9 cellular contexts compared by ENCODE assay signal in the genomic region with DNA sequence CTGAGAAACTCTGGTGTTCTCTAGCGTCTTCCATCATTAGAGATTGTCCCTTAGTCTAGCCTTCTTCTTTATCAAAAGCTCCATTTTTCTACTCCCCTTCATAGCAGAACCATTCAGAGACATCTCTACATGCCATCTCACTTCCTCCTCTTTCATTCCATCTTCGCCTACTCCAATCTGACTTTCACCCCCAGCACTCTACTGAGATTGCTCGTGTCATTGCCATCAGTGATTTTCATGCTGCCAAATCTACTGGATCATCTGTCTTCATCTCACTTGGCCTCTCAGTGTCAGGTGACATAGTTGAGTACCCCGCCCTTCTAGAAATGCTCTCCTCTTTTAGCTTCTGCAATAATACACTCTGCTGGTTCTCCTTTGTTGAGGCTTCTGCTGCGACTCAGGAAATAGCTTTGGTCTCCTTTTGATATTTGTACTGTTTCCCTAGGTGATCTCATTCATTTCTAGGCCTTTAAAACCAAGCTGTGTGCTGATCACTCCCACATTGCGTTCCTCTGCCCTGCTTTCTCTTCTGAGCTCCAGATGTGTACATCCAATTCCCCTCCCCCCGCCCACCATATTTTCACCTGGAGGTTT.
DNase-seq lines count a peak whose midpoint lies in the region; ATAC-seq and TF ChIP-seq lines count a peak whose summit lies in the region.
"Had no signal": no experiment of that assay in that cellular context is flagged by ENCODE, and none has a peak within 500 bp of the region (broad histone marks: within the 10 kb centered on the region; RNA-seq: fewer than 3 reads in every experiment).

No MANE protein-coding gene starts in this region.

- peaks cover 0 to 7% (median 5%) of the 10 kb centered on the region in 3 donors for H3K36me3 Mint-ChIP-seq in immature natural killer cell
- H3K36me3 Mint-ChIP-seq in activated T-helper 2 cell treated with anti-CD3 and anti-CD28 coated beads, Interferon-gamma antibody, Interleukin-2, Interleukin-4, amounts not matched to agents 10 μg/mL and 5 μg/mL and 100 μg/mL, durations not matched to agents 14 hours and 24 hours and 36 hours (ENCODE audit: low read depth): no peaks in the 10 kb centered on the region

- TF ChIP-seq CTCF in right atrium auricular region (IDR thresholded peaks at IDR 0.05): no peak

- no peak overlapping the region for H3K4me3 ChIP-seq in right atrium auricular region

- H3K9me3 Mint-ChIP-seq in immature natural killer cell: no peaks in the 10 kb centered on the region
- no peaks in the 10 kb centered on the region for H3K9me3 Mint-ChIP-seq in activated T-helper 2 cell treated with anti-CD3 and anti-CD28 coated beads, Interferon-gamma antibody, Interleukin-2, Interleukin-4, amounts not matched to agents 10 μg/mL and 5 μg/mL and 100 μg/mL, durations not matched to agents 14 hours and 24 hours and 36 hours

- no peaks in the 10 kb centered on the region for H3K36me3 ChIP-seq in right atrium auricular region
- H3K36me3 ChIP-seq: neutrophil had no signal

- H3K27ac ChIP-seq in right atrium auricular region: no peak overlapping the region
- H3K27ac ChIP-seq: neutrophil had no signal

- H3K9me3 ChIP-seq in right atrium auricular region: no peaks in the 10 kb centered on the region
- H3K9me3 ChIP-seq: neutrophil had no signal

- DNase-seq in GF-D8 (lab: John Stamatoyannopoulos, UW) (peak; percentile 27), NCI-H2029 treated with DMSO at 0.1 percent for 48 hours (lab: John Stamatoyannopoulos, UW) (peak; percentile 10), immature natural killer cell (peak in 2 of 3 donors; percentile 9 to 10), DMS53 treated with DMSO at 0.1 percent for 48 hours (lab: John Stamatoyannopoulos, UW; ENCODE audit: unreplicated experiment) (no peak), right atrium auricular region (ENCODE audit: low spot score) (no peak)
- DNase-seq in activated T-helper 2 cell treated with anti-CD3 and anti-CD28 coated beads, Interferon-gamma antibody, Interleukin-2, Interleukin-4, amounts not matched to agents 10 μg/mL and 5 μg/mL and 100 μg/mL, durations not matched to agents 14 hours and 24 hours and 36 hours (ENCODE audit: low spot score): no peak
- DNase-seq: NCI-H526 had no signal

- peaks cover 0 to 8% of the 10 kb centered on the region in 2 donors for H3K4me1 Mint-ChIP-seq in immature natural killer cell
- peaks cover 6% of the 10 kb centered on the region for H3K4me1 Mint-ChIP-seq in activated T-helper 2 cell treated with anti-CD3 and anti-CD28 coated beads, Interferon-gamma antibody, Interleukin-2, Interleukin-4, amounts not matched to agents 10 μg/mL and 5 μg/mL and 100 μg/mL, durations not matched to agents 14 hours and 24 hours and 36 hours (ENCODE audit: low read depth)

- H3K27ac Mint-ChIP-seq in immature natural killer cell: no peak overlapping the region
- no peak overlapping the region for H3K27ac Mint-ChIP-seq in activated T-helper 2 cell treated with anti-CD3 and anti-CD28 coated beads, Interferon-gamma antibody, Interleukin-2, Interleukin-4, amounts not matched to agents 10 μg/mL and 5 μg/mL and 100 μg/mL, durations not matched to agents 14 hours and 24 hours and 36 hours

- no peak overlapping the region for H3K4me3 Mint-ChIP-seq in immature natural killer cell
- no peak overlapping the region for H3K4me3 Mint-ChIP-seq in activated T-helper 2 cell treated with anti-CD3 and anti-CD28 coated beads, Interferon-gamma antibody, Interleukin-2, Interleukin-4, amounts not matched to agents 10 μg/mL and 5 μg/mL and 100 μg/mL, durations not matched to agents 14 hours and 24 hours and 36 hours (ENCODE audit: low read depth)

- H3K27me3 ChIP-seq in right atrium auricular region: no peaks in the 10 kb centered on the region
- H3K27me3 ChIP-seq: neutrophil had no signal

- ATAC-seq in GM21390 (IDR thresholded peaks at IDR 0.05; ENCODE audit: unreplicated experiment): peak; percentile 63

- intact Hi-C loops in activated T-helper 2 cell treated with anti-CD3 and anti-CD28 coated beads, Interferon-gamma antibody, Interleukin-2, Interleukin-4, amounts not matched to agents 10 μg/mL and 5 μg/mL and 100 μg/mL, durations not matched to agents 14 hours and 24 hours and 36 hours (cut with micrococcal nuclease): no loop called here

- H3K4me1 ChIP-seq in right atrium auricular region: peaks cover 0 to 12% of the 10 kb centered on the region in 2 donors

- H3K27me3 Mint-ChIP-seq in immature natural killer cell (ENCODE audit: low read depth in 3 of 3): peaks cover 0 to 3% (median 0%) of the 10 kb centered on the region in 3 donors
- no peaks in the 10 kb centered on the region for H3K27me3 Mint-ChIP-seq in activated T-helper 2 cell treated with anti-CD3 and anti-CD28 coated beads, Interferon-gamma antibody, Interleukin-2, Interleukin-4, amounts not matched to agents 10 μg/mL and 5 μg/mL and 100 μg/mL, durations not matched to agents 14 hours and 24 hours and 36 hours (ENCODE audit: low read depth)

Comparison
In these comparisons a context has a peak if more than half of its experiments do, and no peak if none do; other contexts are left out.
1. DNase-seq: peak in GF-D8 (single experiment), NCI-H2029 treated with DMSO at 0.1 percent for 48 hours (single experiment) and immature natural killer cell (2 of 3); none in DMS53 treated with DMSO at 0.1 percent for 48 hours (single experiment), right atrium auricular region (single experiment) and activated T-helper 2 cell treated with anti-CD3 and anti-CD28 coated beads, Interferon-gamma antibody, Interleukin-2, Interleukin-4, amounts not matched to agents 10 μg/mL and 5 μg/mL and 100 μg/mL, durations not matched to agents 14 hours and 24 hours and 36 hours (single experiment).